Comparison of ENCODE assay signal across 8 cellular contexts in genomic region chr19:3324405-3324856, GRCh38. TPM values are rescaled to one million over a fixed set of nuclear protein-coding genes. Genes with fewer than 3 reads are reported as not detected.
DNase-seq lines count a peak whose midpoint lies in the region; ATAC-seq, FAIRE-seq and TF ChIP-seq lines count a peak whose summit lies in the region.

No MANE protein-coding gene starts in this region.

- TF ChIP-seq CTCF in GM10248 (IDR thresholded peaks at IDR 0.05; ENCODE audit: control extremely low read depth, extremely low read depth, low read depth, missing control alignments) (peak; percentile 65), OCI-LY1 (IDR thresholded peaks at IDR 0.05; ENCODE audit: low read length) (peak; percentile 65), foreskin fibroblast (IDR thresholded peaks at IDR 0.05; ENCODE audit: low read depth, low read length) (peak; percentile 73)

- no peaks in the 10 kb centered on the region for H3K36me3 ChIP-seq in OCI-LY1 (ENCODE audit: insufficient read depth, low read length)
- no peaks in the 10 kb centered on the region for H3K36me3 ChIP-seq in small intestine (ENCODE audit: control insufficient read depth in 2 of 2, insufficient read depth in 2 of 2, low read length in 2 of 2)

- H4K20me1 ChIP-seq in OCI-LY1 (ENCODE audit: insufficient read depth, low read length): no peaks in the 10 kb centered on the region

- POLR2A ChIA-PET in GM10248 (lab: Yijun Ruan, JAX): no interaction called here

- no peaks in the 10 kb centered on the region for H3K79me2 ChIP-seq in OCI-LY1 (ENCODE audit: insufficient read depth, low read length)

- no peak for ATAC-seq in HG02798 (IDR thresholded peaks at IDR 0.05; ENCODE audit: poor library complexity, unreplicated experiment)

- H3K9me2 ChIP-seq in OCI-LY1 (ENCODE audit: low read depth, low read length): no peaks in the 10 kb centered on the region

- FAIRE-seq in small intestine (lab: Jason Lieb, UNC): no peak

- 29 to 42% (median 30%) methylated on average over 5 of the region's 5 CpGs for WGBS in small intestine, 3 donors

- peak; percentile 73 for DNase-seq in GM10248 (ENCODE audit: extremely low spot score)
- DNase-seq in activated T-cell treated with anti-CD3 and anti-CD28 coated beads, Interleukin-2, amount 50 U/mL, for 1 hour: peak; percentile 76
- DNase-seq in foreskin fibroblast: peak in 1 of 2 donors; percentile 52
- DNase-seq in small intestine: peak; percentile 55
- DNase-seq in NCI-H1092 (lab: John Stamatoyannopoulos, UW): no peak
- no peak for DNase-seq in pons (ENCODE audit: low spot score)

- H3K27ac ChIP-seq in OCI-LY1 (ENCODE audit: low read depth, low read length, poor library complexity, severe bottlenecking) (no peak overlapping the region), small intestine (ENCODE audit: low read depth in 1 of 2, low read length in 1 of 2) (no peak overlapping the region)

- no peak overlapping the region for H2AFZ ChIP-seq in OCI-LY1 (ENCODE audit: low read length)

- H3K9ac ChIP-seq in OCI-LY1 (ENCODE audit: low read length): no peak overlapping the region

- H3K4me1 ChIP-seq in OCI-LY1 (ENCODE audit: insufficient read depth, low read length, severe bottlenecking) (no peaks in the 10 kb centered on the region), small intestine (ENCODE audit: control insufficient read depth in 2 of 2, insufficient read depth in 1 of 2, low read depth in 1 of 2, low read length in 1 of 2) (no peaks in the 10 kb centered on the region)

- CTCF ChIA-PET in GM10248 (lab: Yijun Ruan, JAX): interaction anchor here (1.1 to 6.4 kb wide), 3 partner anchors 19 to 107 kb away, joined by 3 to 70 read pairs (median 4); no protein-coding TSS in a partner anchor

- H3K27me3 ChIP-seq in OCI-LY1 (ENCODE audit: insufficient read depth, low read length): no peaks in the 10 kb centered on the region
- no peaks in the 10 kb centered on the region for H3K27me3 ChIP-seq in small intestine (ENCODE audit: control insufficient read depth in 2 of 2, insufficient read depth in 2 of 2, low read length in 2 of 2)

- H3K9me3 ChIP-seq in OCI-LY1 (ENCODE audit: low read length) (no peaks in the 10 kb centered on the region), small intestine (ENCODE audit: control insufficient read depth, low read depth) (no peaks in the 10 kb centered on the region)

- no peak overlapping the region for H3K4me2 ChIP-seq in OCI-LY1 (ENCODE audit: low read length)

- H3F3A ChIP-seq in OCI-LY1 (ENCODE audit: insufficient read depth, low read length): no peaks in the 10 kb centered on the region

- H3K4me3 ChIP-seq in OCI-LY1 (ENCODE audit: low read depth, low read length, poor library complexity, severe bottlenecking) (no peak overlapping the region), foreskin fibroblast (ENCODE audit: low read depth in 1 of 2, low read length in 2 of 2) (no peak overlapping the region), small intestine (ENCODE audit: low read depth in 1 of 2, low read length in 2 of 2) (no peak overlapping the region)

RNA-seq across cellular contexts. Expression of gene NFIC, which starts 42.0 kb away (rescaled TPM):
- 10 to 100 TPM in 1 of 3 donors, 1 to 10 TPM in 2; 4.5 to 37.9 (median 6.2) TPM for polyA plus RNA-seq in small intestine

Comparison
In these comparisons a context has a peak if more than half of its experiments do, and no peak if none do; other contexts are left out.
1. DNase-seq: peak in GM10248 (single experiment), activated T-cell treated with anti-CD3 and anti-CD28 coated beads, Interleukin-2, amount 50 U/mL, for 1 hour (single experiment) and small intestine (single experiment); none in NCI-H1092 (single experiment) and pons (single experiment).
2. Peak in every context shown above with its lines, with median percentiles within 50 percentile points of each other: CTCF ChIP-seq.